ENCODE assay signal across 13 cellular contexts in the genomic region with DNA sequence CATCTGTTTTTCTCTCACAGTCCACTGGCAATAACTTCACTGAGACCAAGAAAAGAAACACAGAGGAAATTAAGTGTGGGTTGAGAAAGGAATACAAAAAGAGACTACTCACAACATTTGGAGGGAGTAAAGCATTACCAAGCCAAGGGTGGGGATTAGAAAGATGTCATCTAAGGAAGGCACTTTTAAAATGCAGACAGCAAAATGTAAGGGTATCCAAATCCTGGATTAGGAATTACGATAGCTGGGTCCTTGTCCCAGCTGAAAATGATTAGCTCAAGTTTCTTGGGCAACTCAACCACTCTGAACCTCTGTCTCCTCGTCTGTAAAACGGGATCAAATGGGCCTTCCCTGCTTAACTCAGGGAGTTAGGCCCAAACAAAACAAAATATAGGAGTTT. TPM values are rescaled to one million over a fixed set of nuclear protein-coding genes. Genes with fewer than 3 reads are reported as not detected.
DNase-seq lines count a peak whose midpoint lies in the region; ATAC-seq, FAIRE-seq and TF ChIP-seq lines count a peak whose summit lies in the region.
"Had no signal": no experiment of that assay in that cellular context is flagged by ENCODE, and none has a peak within 500 bp of the region (broad histone marks: within the 10 kb centered on the region; RNA-seq: fewer than 3 reads in every experiment).

No MANE protein-coding gene starts in this region.

- H3K4me3 ChIP-seq in BLaER1 = no peak overlapping the region
- no peak overlapping the region; the same call in 1 of the 2 replicates for H3K4me3 ChIP-seq in Karpas-422 (ENCODE audit: low read length)
- no peak overlapping the region for H3K4me3 ChIP-seq in effector memory CD4-positive, alpha-beta T cell (ENCODE audit: insufficient read depth, low read depth, low read length, poor library complexity, severe bottlenecking)
- H3K4me3 ChIP-seq: mucosa of descending colon had no signal

- H3K27me3 ChIP-seq in BLaER1 (no peaks in the 10 kb centered on the region), Karpas-422 (ENCODE audit: low read length) (no peaks in the 10 kb centered on the region)
- H3K27me3 ChIP-seq in effector memory CD4-positive, alpha-beta T cell (replicated peaks; ENCODE audit: control insufficient read depth, insufficient read depth, low read length, poor library complexity, severe bottlenecking) = no peaks in the 10 kb centered on the region

- H3K27ac Mint-ChIP-seq in nephron progenitor cell = no peak overlapping the region

- peaks cover 78% of the 10 kb centered on the region for H3K4me1 Mint-ChIP-seq in nephron progenitor cell

- H3K9me3 ChIP-seq in BLaER1 (no peaks in the 10 kb centered on the region), Karpas-422 (ENCODE audit: low read length) (no peaks in the 10 kb centered on the region)
- H3K9me3 ChIP-seq in effector memory CD4-positive, alpha-beta T cell (ENCODE audit: control insufficient read depth, low read length) = no peaks in the 10 kb centered on the region
- H3K9me3 ChIP-seq: mucosa of descending colon had no signal

- H3K36me3 ChIP-seq in BLaER1 = peaks cover 51% of the 10 kb centered on the region
- peaks cover 22% of the 10 kb centered on the region; the same call in 1 of the 2 replicates for H3K36me3 ChIP-seq in Karpas-422 (ENCODE audit: insufficient read depth, low read length)
- peaks cover 39% of the 10 kb centered on the region for H3K36me3 ChIP-seq in effector memory CD4-positive, alpha-beta T cell (ENCODE audit: control insufficient read depth, insufficient read depth, low read length)

- H3K27ac ChIP-seq in BLaER1 (no peak overlapping the region), Karpas-422 (ENCODE audit: low read length) (no peak overlapping the region)
- peak overlapping the region; percentile 92 for H3K27ac ChIP-seq in effector memory CD4-positive, alpha-beta T cell (ENCODE audit: insufficient read depth, low read length, poor library complexity, severe bottlenecking)

- H4K20me1 ChIP-seq in BLaER1 = peaks cover 64% of the 10 kb centered on the region
- H4K20me1 ChIP-seq in Karpas-422 (ENCODE audit: insufficient read depth, low read depth, low read length) = peaks cover 23% of the 10 kb centered on the region

- no peak overlapping the region for H2AFZ ChIP-seq in Karpas-422 (ENCODE audit: low read length)

- no peak for TF ChIP-seq CTCF in nephron progenitor cell (IDR thresholded peaks at IDR 0.05)

- H3K4me2 ChIP-seq in BLaER1 (peak overlapping the region; percentile 83), Karpas-422 (ENCODE audit: low read depth, low read length, poor library complexity, severe bottlenecking) (peak overlapping the region; percentile 79)

- H3K4me3 Mint-ChIP-seq in nephron progenitor cell = peak overlapping the region; percentile 97

- peaks cover 32% of the 10 kb centered on the region for H3K36me3 Mint-ChIP-seq in nephron progenitor cell (ENCODE audit: low read depth)

- H3K27me3 Mint-ChIP-seq in nephron progenitor cell (ENCODE audit: low read depth, poor library complexity) = peaks cover 2% of the 10 kb centered on the region

- H3K9ac ChIP-seq in BLaER1 (peak overlapping the region; percentile 99), Karpas-422 (ENCODE audit: low read length) (peak overlapping the region; percentile 16)

- no peaks in the 10 kb centered on the region for H3K9me3 Mint-ChIP-seq in nephron progenitor cell

- no peak for FAIRE-seq in frontal cortex (lab: Jason Lieb, UNC)

- H3K79me2 ChIP-seq in Karpas-422 (ENCODE audit: low read length) = peaks cover 42% of the 10 kb centered on the region

- no peak for DNase-seq in Karpas-422
- DNase-seq in effector memory CD4-positive, alpha-beta T cell = no peak
- DNase-seq in nephron progenitor cell = no peak
- no peak for DNase-seq in frontal cortex (ENCODE audit: low spot score in 2 of 2)
- DNase-seq in NCI-H2196 (lab: John Stamatoyannopoulos, UW; ENCODE audit: unreplicated experiment) = no peak
- no peak for DNase-seq in NCI-H446 (lab: John Stamatoyannopoulos, UW)
- DNase-seq: activated gamma-delta T cell treated with Interleukin-2 at 50 U/mL for 16 hours, erythroblast, Kasumi-1, mucosa of descending colon, SHP77 had no signal

- H3K4me1 ChIP-seq in BLaER1 (peaks cover 64% of the 10 kb centered on the region), Karpas-422 (ENCODE audit: low read length) (peaks cover 26% of the 10 kb centered on the region)
- H3K4me1 ChIP-seq in effector memory CD4-positive, alpha-beta T cell (ENCODE audit: control insufficient read depth, insufficient read depth, low read length, poor library complexity, severe bottlenecking) = peaks cover 20% of the 10 kb centered on the region

- ATAC-seq in HG02885 (IDR thresholded peaks at IDR 0.05; ENCODE audit: poor library complexity, unreplicated experiment) = no peak
- ATAC-seq: mucosa of descending colon had no signal

- 0 out of 2 replicates have a peak, but pooled peaks cover 6% of the 10 kb centered on the region for H3K9me2 ChIP-seq in Karpas-422 (replicated peaks; ENCODE audit: insufficient read depth, low read length)

RNA-seq across cellular contexts. Expression of a gene that starts 2.2 kb away (rescaled TPM):
- total RNA-seq in Karpas-422 (2014; rRNA removed; shearing (Covaris generic); ENCODE audit: low replicate concordance) = 32.8 and 42.1 TPM in 2 replicates
- 29.3 TPM for total RNA-seq in frontal cortex

RNA-seq across cellular contexts. Expression of a gene that starts 17.1 kb away (rescaled TPM):
- total RNA-seq in Karpas-422 (2014; rRNA removed; shearing (Covaris generic); ENCODE audit: low replicate concordance) = not detected in 2 replicates
- total RNA-seq in frontal cortex = not detected
- total RNA-seq: mucosa of descending colon had no signal

RNA-seq across cellular contexts. Expression of a gene that starts 40.0 kb away (rescaled TPM):
- not detected in 2 replicates for total RNA-seq in Karpas-422 (2014; rRNA removed; shearing (Covaris generic); ENCODE audit: low replicate concordance)
- not detected for total RNA-seq in frontal cortex
